In genomic region chr11:31926816-31927528, GRCh38 we compare ENCODE assay signal across 18 cellular contexts.
DNase-seq lines count a peak whose midpoint lies in the region; ATAC-seq, FAIRE-seq and TF ChIP-seq lines count a peak whose summit lies in the region.
"Had no signal": no experiment of that assay in that cellular context is flagged by ENCODE, and none has a peak within 500 bp of the region (broad histone marks: within the 10 kb centered on the region; RNA-seq: fewer than 3 reads in every experiment).

No MANE protein-coding gene starts in this region.

- in situ Hi-C loops in HepG2 (cut with HindIII; ENCODE audit: extremely low pct_ligation_motif_present, low pct_unique_long_range_greater_than_20kb), result no loop called here

- H3K27ac ChIP-seq in HepG2 (ENCODE audit: extremely low read length, insufficient read depth, low read length), result no peak overlapping the region
- no peak overlapping the region for H3K27ac ChIP-seq in right lobe of liver
- H3K27ac ChIP-seq in endodermal cell (ENCODE audit: low read depth, low read length), result no peak overlapping the region
- H3K27ac ChIP-seq in lower lobe of right lung, result no peak overlapping the region

- H3K36me3 Mint-ChIP-seq in WTC11, result no peaks in the 10 kb centered on the region
- H3K36me3 Mint-ChIP-seq in endodermal cell (ENCODE audit: low read depth), result no peaks in the 10 kb centered on the region
- H3K36me3 Mint-ChIP-seq: CD4-positive, alpha-beta memory T cell had no signal

- H3K9me3 Mint-ChIP-seq in WTC11 (no peaks in the 10 kb centered on the region), endodermal cell (peaks cover 27% of the 10 kb centered on the region)
- H3K9me3 Mint-ChIP-seq: H9 had no signal

- no peak for FAIRE-seq in HepG2 (lab: Jason Lieb, UNC)
- FAIRE-seq: GM12891, GM18507 had no signal

- POLR2A ChIA-PET in HepG2 (lab: Yijun Ruan, JAX), result no interaction called here
- POLR2A ChIA-PET in WTC11 (lab: Charles Lee), result interaction anchor here (1.4 kb wide), 1 partner anchor 42 kb away, joined by 3 read pairs; no protein-coding TSS in a partner anchor

- H3K4me1 Mint-ChIP-seq in WTC11 (peaks cover 9% of the 10 kb centered on the region), endodermal cell (peaks cover 21% of the 10 kb centered on the region)
- H3K4me1 Mint-ChIP-seq: CD4-positive, alpha-beta memory T cell had no signal

- 8% methylated on average over 3 of the region's 3 CpGs for WGBS in HepG2 (ENCODE audit: low lambda C conversion rate)
- 56% methylated on average over 3 of the region's 3 CpGs for whole genome bisulfite sequencing in right lobe of liver (ENCODE audit: insufficient coverage, low coverage, low lambda C conversion rate, missing lambda C conversion rate)
- 37 to 47% methylated on average over 2 to 3 of the region's 3 CpGs for WGBS in endodermal cell (ENCODE audit: insufficient coverage in 1 of 2, insufficient read length in 1 of 2), 2 experiments

- TF ChIP-seq CTCF in HepG2 (CRISPR knock-in tag; IDR thresholded peaks at IDR 0.05), result no peak
- no peak for TF ChIP-seq CTCF in right lobe of liver (IDR thresholded peaks at IDR 0.05)
- TF ChIP-seq CTCF in WTC11 (IDR thresholded peaks at IDR 0.05), result no peak
- no peak for TF ChIP-seq CTCF in endodermal cell (conservative IDR thresholded peaks at IDR 0.05)
- no peak for TF ChIP-seq CTCF in lower lobe of right lung (IDR thresholded peaks at IDR 0.05)

- H3K27me3 ChIP-seq in HepG2 (ENCODE audit: control insufficient read depth in 1 of 2, insufficient read depth in 2 of 2, low read length in 2 of 2) (peaks cover 0 to 11% of the 10 kb centered on the region in 2 experiments; a peak in 1 of 5 replicates), right lobe of liver (no peaks in the 10 kb centered on the region), endodermal cell (ENCODE audit: control insufficient read depth, insufficient read depth, low read length, poor library complexity, severe bottlenecking) (no peaks in the 10 kb centered on the region), lower lobe of right lung (ENCODE audit: low read depth) (no peaks in the 10 kb centered on the region)

- H3K27me3 Mint-ChIP-seq in WTC11 (ENCODE audit: low read depth) (no peaks in the 10 kb centered on the region), endodermal cell (ENCODE audit: insufficient read depth) (no peaks in the 10 kb centered on the region)

- no peaks in the 10 kb centered on the region for H3K79me2 ChIP-seq in HepG2 (ENCODE audit: insufficient read depth, low read length)

- H3K4me3 ChIP-seq in HepG2 (replicated peaks in 1 of 3; ENCODE audit: insufficient read depth in 1 of 3, low read depth in 2 of 3, low read length in 3 of 3) (no peak overlapping the region), right lobe of liver (no peak overlapping the region), endodermal cell (ENCODE audit: low read length) (peak overlapping the region; percentile 29), lower lobe of right lung (no peak overlapping the region)

- H2AFZ ChIP-seq in HepG2 (ENCODE audit: low read length), result no peak overlapping the region

- H3K9me3 ChIP-seq in HepG2 (ENCODE audit: low read length) (no peaks in the 10 kb centered on the region), right lobe of liver (no peaks in the 10 kb centered on the region), endodermal cell (ENCODE audit: control insufficient read depth, low read length) (peaks cover 7% of the 10 kb centered on the region), lower lobe of right lung (no peaks in the 10 kb centered on the region)
- H3K9me3 ChIP-seq: Caco-2 had no signal

- H3K4me1 ChIP-seq in HepG2 (ENCODE audit: insufficient read depth, low read length) (no peaks in the 10 kb centered on the region), right lobe of liver (no peaks in the 10 kb centered on the region), endodermal cell (ENCODE audit: control insufficient read depth, insufficient read depth, low read length) (peaks cover 5% of the 10 kb centered on the region), lower lobe of right lung (no peaks in the 10 kb centered on the region)
- H3K4me1 ChIP-seq: Caco-2 had no signal

- H3K4me3 Mint-ChIP-seq in WTC11 (no peak overlapping the region), endodermal cell (no peak overlapping the region)
- H3K4me3 Mint-ChIP-seq: CD4-positive, alpha-beta memory T cell; H9 had no signal

- no peak for TF ChIP-seq EP300 in HepG2 (IDR thresholded peaks at IDR 0.05; ENCODE audit: low read depth in 2 of 2, low read length in 2 of 2)
- TF ChIP-seq EP300 in HepG2 (CRISPR knock-in tag; IDR thresholded peaks at IDR 0.05; ENCODE audit: borderline replicate concordance), result no peak

- no peaks in the 10 kb centered on the region for H3K36me3 ChIP-seq in HepG2 (replicated peaks in 1 of 2; ENCODE audit: control insufficient read depth in 1 of 2, insufficient read depth in 2 of 2, low read length in 2 of 2)
- no peaks in the 10 kb centered on the region for H3K36me3 ChIP-seq in right lobe of liver
- no peaks in the 10 kb centered on the region for H3K36me3 ChIP-seq in endodermal cell (ENCODE audit: control insufficient read depth, insufficient read depth, low read length)
- no peaks in the 10 kb centered on the region for H3K36me3 ChIP-seq in lower lobe of right lung

- no TSS peak for BruUV-seq in HepG2 (replicated peaks; lab: Mats Ljungman, UMichigan)

- ATAC-seq in HepG2, result no peak
- no peak for ATAC-seq in right lobe of liver
- ATAC-seq in WTC11, result peak; percentile 22; the same call in 1 of the 2 replicates
- ATAC-seq in lower lobe of right lung, result no peak
- ATAC-seq: HCT116 had no signal

- intact Hi-C loops in HepG2 (cut with micrococcal nuclease; ENCODE audit: unreplicated experiment), result no loop called here
- intact Hi-C loops in right lobe of liver (cut with DNase I), result no loop called here
- intact Hi-C loops in lower lobe of right lung (cut with DNase I), result no loop called here

- no peak overlapping the region for H3K4me2 ChIP-seq in HepG2 (ENCODE audit: low read depth, low read length)

- peak overlapping the region; percentile 48; the same call in 1 of the 2 replicates for H3K27ac Mint-ChIP-seq in WTC11
- H3K27ac Mint-ChIP-seq in endodermal cell, result peak overlapping the region; percentile 84
- H3K27ac Mint-ChIP-seq: CD4-positive, alpha-beta memory T cell; H9 had no signal

- CTCF ChIA-PET in HepG2 (lab: Yijun Ruan, JAX; ENCODE audit: low intra/inter-chr PET ratio, low total read pairs), result no interaction called here
- CTCF ChIA-PET in WTC11 (lab: Charles Lee), result interaction anchor here (1.0 to 2.0 kb wide), 5 partner anchors 11 to 93 kb away, joined by 3 to 6 read pairs (median 4); no protein-coding TSS in a partner anchor

- no peaks in the 10 kb centered on the region for H4K20me1 ChIP-seq in HepG2 (ENCODE audit: insufficient read depth, low read length)

- TF ChIP-seq RAD21 in HepG2 (CRISPR knock-in tag; IDR thresholded peaks at IDR 0.05), result no peak

- DNase-seq in HepG2 (ENCODE audit: low spot score) (no peak), right lobe of liver (no peak), WTC11 (ENCODE audit: low spot score) (no peak), endodermal cell (peak; percentile 80), COR-L47 (lab: John Stamatoyannopoulos, UW) (no peak), NCI-H1694 (lab: John Stamatoyannopoulos, UW) (no peak), lower lobe of right lung (no peak)
- DNase-seq: 8988T; C1 segment of cervical spinal cord; Caco-2; CD4-positive, alpha-beta memory T cell; DMS153; DMS79 treated with DMSO at 0.1 percent for 48 hours; GF-D8; H9 had no signal

- TF ChIP-seq POLR2A in HepG2 (IDR thresholded peaks at IDR 0.05; ENCODE audit: insufficient read depth in 1 of 2, low read depth in 2 of 2, low read length in 2 of 2) (no peak), right lobe of liver (IDR thresholded peaks at IDR 0.05) (no peak)

- no peak overlapping the region for H3K9ac ChIP-seq in HepG2 (ENCODE audit: insufficient read depth, low read depth, low read length)
- H3K9ac ChIP-seq in endodermal cell (ENCODE audit: extremely low read depth, low read length, poor library complexity, severe bottlenecking), result no peak overlapping the region

TF ChIP-seq in HepG2, 621 proteins besides CTCF, POLR2A, EP300 and RAD21 (continues in another document):
- no peak for TF ChIP-seq EEA1 (CRISPR knock-in tag; IDR thresholded peaks at IDR 0.05; ENCODE audit: borderline replicate concordance)
- peak; percentile 63 for TF ChIP-seq MAFF (IDR thresholded peaks at IDR 0.05; ENCODE audit: low read depth, low read length)

TF ChIP-seq in WTC11, 78 proteins besides CTCF, POLR2A, EP300 and RAD21 (continues in another document):
- TF ChIP-seq ZNF396 (CRISPR knock-in tag; IDR thresholded peaks at IDR 0.05; ENCODE audit: borderline replicate concordance) (no peak), MYBL2 (CRISPR knock-in tag; IDR thresholded peaks at IDR 0.05) (no peak), ZNF425 (CRISPR knock-in tag; conservative IDR thresholded peaks at IDR 0.05) (no peak)
